ENCODE assay signal across 15 cellular contexts in genomic region chr1:7521803-7522202, GRCh38.
A peak's percentile ranks its signal among the peaks of the same experiment; 100 is the strongest.
DNase-seq lines count a peak whose midpoint lies in the region; ATAC-seq and TF ChIP-seq lines count a peak whose summit lies in the region.
"Had no signal": no experiment of that assay in that cellular context is flagged by ENCODE, and none has a peak within 500 bp of the region (broad histone marks: within the 10 kb centered on the region; RNA-seq: fewer than 3 reads in every experiment).

No MANE protein-coding gene starts in this region.

- WGBS in mammary epithelial cell (ENCODE audit: low coverage, missing lambda C conversion rate): 59% methylated on average over 10 of the region's 10 CpGs

- H3K4me3 Mint-ChIP-seq in mesothelial cell of epicardium: no peak overlapping the region

- dilution Hi-C loops in mammary epithelial cell (cut with HindIII; ENCODE audit: low sequenced_read_pairs): no loop called here

- no peak overlapping the region for H2AFZ ChIP-seq in mammary epithelial cell (ENCODE audit: low read depth, low read length)

- no peaks in the 10 kb centered on the region for H3K27me3 ChIP-seq in left ventricle myocardium inferior (ENCODE audit: low read depth)
- no peaks in the 10 kb centered on the region for H3K27me3 ChIP-seq in gastrocnemius medialis
- peaks cover 0 to 45% of the 10 kb centered on the region in 2 donors for H3K27me3 ChIP-seq in tibial artery
- no peaks in the 10 kb centered on the region for H3K27me3 ChIP-seq in mammary epithelial cell (ENCODE audit: insufficient read depth, low read length)
- H3K27me3 ChIP-seq: BLaER1 treated with 17β-estradiol and CSF1 and Interleukin-3, amounts not matched to agents 10 nM and 100 nM; MG63 had no signal

- H3K4me1 ChIP-seq in left ventricle myocardium inferior (peaks cover 24% of the 10 kb centered on the region), gastrocnemius medialis (peaks cover 9 to 14% of the 10 kb centered on the region in 2 donors), tibial artery (no peaks in the 10 kb centered on the region), mammary epithelial cell (ENCODE audit: insufficient read depth, low read length) (peaks cover 9% of the 10 kb centered on the region)
- H3K4me1 ChIP-seq: Caco-2, SJSA1 had no signal

- no peak overlapping the region for H3K4me2 ChIP-seq in mammary epithelial cell (ENCODE audit: insufficient read depth, low read depth, low read length)
- H3K4me2 ChIP-seq: BLaER1 treated with 17β-estradiol and CSF1 and Interleukin-3, amounts not matched to agents 10 nM and 100 nM had no signal

- no peaks in the 10 kb centered on the region for H3K79me2 ChIP-seq in mammary epithelial cell (ENCODE audit: insufficient read depth, low read length)

- no peaks in the 10 kb centered on the region for H4K20me1 ChIP-seq in mammary epithelial cell (ENCODE audit: insufficient read depth, low read length)

- DNase-seq in HCEC 1CT: peak; percentile 15
- peak; percentile 76 for DNase-seq in RPMI7951 (ENCODE audit: low read depth)
- no peak for DNase-seq in left ventricle myocardium inferior
- peak; percentile 40 to 53 for DNase-seq in gastrocnemius medialis
- no peak for DNase-seq in mesothelial cell of epicardium (ENCODE audit: low spot score in 2 of 2, unreplicated experiment in 2 of 2)
- no peak for DNase-seq in tibial artery
- no peak for DNase-seq in mammary epithelial cell
- DNase-seq: Caco-2, KG1, MG63, NCI-H1105, NCI-H187, NCI-H2171 had no signal

- CTCF ChIA-PET in mammary epithelial cell (lab: Charles Lee; ENCODE audit: low non-redundant PET): no interaction called here

- H3K27ac ChIP-seq in left ventricle myocardium inferior (replicated peaks) (peak overlapping the region; percentile 74), gastrocnemius medialis (peak overlapping the region in 2 of 4 donors; percentile 50 to 52), tibial artery (no peak overlapping the region), mammary epithelial cell (ENCODE audit: insufficient read depth, low read depth, low read length) (no peak overlapping the region)
- H3K27ac ChIP-seq: BLaER1 treated with 17β-estradiol and CSF1 and Interleukin-3, amounts not matched to agents 10 nM and 100 nM; SJSA1 had no signal

- peaks cover 4% of the 10 kb centered on the region for H3K9me3 Mint-ChIP-seq in mesothelial cell of epicardium

- no peak overlapping the region for H3K27ac Mint-ChIP-seq in mesothelial cell of epicardium

- no peak for TF ChIP-seq POLR2A in gastrocnemius medialis (IDR thresholded peaks at IDR 0.05)

- in situ Hi-C loops in gastrocnemius medialis (cut with MboI; ENCODE audit: low sequenced_read_pairs in 4 of 4) (no loop called here), mammary epithelial cell (cut with MboI; ENCODE audit: low sequenced_read_pairs in 2 of 2) (no loop called here)

- H3K27me3 Mint-ChIP-seq in mesothelial cell of epicardium (ENCODE audit: low read depth): peaks cover 37% of the 10 kb centered on the region

- no peaks in the 10 kb centered on the region for H3K36me3 ChIP-seq in left ventricle myocardium inferior
- no peaks in the 10 kb centered on the region for H3K36me3 ChIP-seq in gastrocnemius medialis
- H3K36me3 ChIP-seq in tibial artery: no peaks in the 10 kb centered on the region
- no peaks in the 10 kb centered on the region for H3K36me3 ChIP-seq in mammary epithelial cell (ENCODE audit: insufficient read depth, low read length)
- H3K36me3 ChIP-seq: BLaER1 treated with 17β-estradiol and CSF1 and Interleukin-3, amounts not matched to agents 10 nM and 100 nM; MG63; SJSA1 had no signal

- intact Hi-C loops in left ventricle myocardium inferior (cut with micrococcal nuclease) (no loop called here), gastrocnemius medialis (cut with DNase I; ENCODE audit: low total_unique reads) (loop anchor here (5.0 kb wide), 1 partner anchor 160 kb away; no protein-coding TSS in a partner anchor), tibial artery (cut with DNase I; ENCODE audit: low total_unique reads) (no loop called here), mammary epithelial cell (cut with micrococcal nuclease) (no loop called here)

- peak; percentile 71 to 82 for ATAC-seq in gastrocnemius medialis

- H3K36me3 Mint-ChIP-seq in mesothelial cell of epicardium: no peaks in the 10 kb centered on the region

- BruUV-seq in mammary epithelial cell (replicated peaks; lab: Mats Ljungman, UMichigan): no TSS peak

- H3K4me1 Mint-ChIP-seq in mesothelial cell of epicardium: no peaks in the 10 kb centered on the region

- H3K9ac ChIP-seq in mammary epithelial cell (ENCODE audit: insufficient read depth, low read length): no peak overlapping the region
- H3K9ac ChIP-seq: BLaER1 treated with 17β-estradiol and CSF1 and Interleukin-3, amounts not matched to agents 10 nM and 100 nM had no signal

- H3K9me3 ChIP-seq in left ventricle myocardium inferior (replicated peaks): no peaks in the 10 kb centered on the region
- H3K9me3 ChIP-seq in gastrocnemius medialis: no peaks in the 10 kb centered on the region
- no peaks in the 10 kb centered on the region for H3K9me3 ChIP-seq in tibial artery
- no peaks in the 10 kb centered on the region for H3K9me3 ChIP-seq in mammary epithelial cell (replicated peaks; ENCODE audit: insufficient read depth, low read length)
- H3K9me3 ChIP-seq: BLaER1 treated with 17β-estradiol and CSF1 and Interleukin-3, amounts not matched to agents 10 nM and 100 nM; Caco-2; MG63; SJSA1 had no signal

- TF ChIP-seq CTCF in left ventricle myocardium inferior (IDR thresholded peaks at IDR 0.05; ENCODE audit: borderline replicate concordance) (no peak), gastrocnemius medialis (IDR thresholded peaks at IDR 0.05 in 4 of 5, conservative IDR thresholded peaks at IDR 0.05 in 1 of 5) (no peak), mesothelial cell of epicardium (IDR thresholded peaks at IDR 0.05; ENCODE audit: unreplicated experiment) (no peak), tibial artery (IDR thresholded peaks at IDR 0.05) (no peak), mammary epithelial cell (conservative IDR thresholded peaks at IDR 0.05 in 1 of 2, IDR thresholded peaks at IDR 0.05 in 1 of 2; ENCODE audit: extremely low read depth in 1 of 2, insufficient read depth in 1 of 2, low read depth in 1 of 2, low read length in 2 of 2) (no peak)

- no peak overlapping the region for H3K4me3 ChIP-seq in left ventricle myocardium inferior
- H3K4me3 ChIP-seq in gastrocnemius medialis: no peak overlapping the region
- H3K4me3 ChIP-seq in tibial artery: no peak overlapping the region
- H3K4me3 ChIP-seq in mammary epithelial cell (replicated peaks in 1 of 3; ENCODE audit: insufficient read depth in 1 of 3, low read depth in 2 of 3, low read length in 3 of 3): no peak overlapping the region
- H3K4me3 ChIP-seq: BLaER1 treated with 17β-estradiol and CSF1 and Interleukin-3, amounts not matched to agents 10 nM and 100 nM; MG63; SJSA1 had no signal

Comparison
In these comparisons a context has a peak if more than half of its experiments do, and no peak if none do; other contexts are left out.
1. DNase-seq: peak in HCEC 1CT (single experiment), RPMI7951 (single experiment) and gastrocnemius medialis (2 of 2); none in left ventricle myocardium inferior (single experiment), mesothelial cell of epicardium (0 of 2), tibial artery (0 of 2) and mammary epithelial cell (single experiment).